ENCODE assay signal across 1 cellular context in genomic region chr13:79491715-79492114, GRCh38.
TF ChIP-seq lines count a peak whose summit lies in the region.

No MANE protein-coding gene starts in this region.

TF ChIP-seq in K562, 482 proteins besides CTCF, POLR2A, EP300 and RAD21:
- TF ChIP-seq ZBTB11 (CRISPR knock-in tag; IDR thresholded peaks at IDR 0.05) (no peak), PKNOX1 (IDR thresholded peaks at IDR 0.05) (peak; percentile 28; the same call in 1 of the 2 replicates), MEIS2 (IDR thresholded peaks at IDR 0.05; ENCODE audit: partially characterized antibody) (peak; percentile 44)
